In the genomic region with DNA sequence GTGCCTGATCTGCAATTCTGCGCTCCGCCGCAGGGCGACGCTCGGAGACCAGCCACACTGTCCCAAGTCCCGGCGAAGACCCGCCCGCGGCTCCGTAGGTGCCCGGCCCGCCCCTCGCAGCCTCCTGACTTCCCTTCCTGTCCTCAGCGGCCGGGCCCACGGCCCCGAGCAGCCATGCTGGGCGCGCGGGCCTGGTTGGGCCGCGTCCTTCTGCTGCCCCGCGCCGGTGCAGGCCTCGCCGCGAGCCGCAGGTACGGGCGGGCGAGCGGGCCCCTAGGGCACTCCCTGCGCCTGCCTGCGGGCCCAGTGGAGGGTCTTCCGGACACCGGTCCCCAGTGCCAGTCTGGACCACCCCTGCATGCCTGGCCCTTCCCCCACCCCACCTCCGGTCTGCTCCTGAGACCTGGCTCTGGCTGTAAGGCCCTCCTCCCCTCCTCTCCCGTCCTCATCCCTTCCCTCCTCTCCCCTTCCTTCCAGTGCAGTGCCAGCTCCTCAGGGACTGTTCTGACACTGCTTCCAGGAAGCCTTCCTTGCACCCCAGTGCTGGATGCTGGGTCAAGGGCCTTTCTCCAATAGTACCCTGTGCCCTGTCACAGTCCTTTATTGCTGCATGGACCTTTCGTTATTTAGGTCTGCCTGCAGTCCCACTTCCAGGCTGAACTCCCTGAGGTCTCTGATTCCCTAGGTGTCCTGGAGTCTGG, we compare ENCODE assay signal across 1 cellular context.
TF ChIP-seq lines count a peak whose summit lies in the region.

Gene SPATA20, plus strand, starts transcription at position 140 of the 701 bp plus-strand sequence. Its CDS starts 35 bp downstream, at position 175.

TF ChIP-seq in IMR-90, 13 proteins besides CTCF, POLR2A, EP300 and RAD21:
- no peak for TF ChIP-seq USF2 (IDR thresholded peaks at IDR 0.05; ENCODE audit: low read depth, low read length)
- peak; percentile 90 for TF ChIP-seq MXI1 (IDR thresholded peaks at IDR 0.05; ENCODE audit: borderline replicate concordance, low read depth, low read length)
- no peak for TF ChIP-seq ELK1 (IDR thresholded peaks at IDR 0.05; ENCODE audit: borderline replicate concordance, low read depth, low read length)
- no peak for TF ChIP-seq RFX5 (IDR thresholded peaks at IDR 0.05; ENCODE audit: low read depth, low read length)
- TF ChIP-seq MAZ (IDR thresholded peaks at IDR 0.05; ENCODE audit: borderline replicate concordance, low read depth, low read length), result peak; percentile 55; the same call in 1 of the 2 replicates
- no peak for TF ChIP-seq CHD1 (IDR thresholded peaks at IDR 0.05; ENCODE audit: low read depth, low read length)
- TF ChIP-seq NFE2L2 (IDR thresholded peaks at IDR 0.05; ENCODE audit: low read depth, low read length), result no peak
- TF ChIP-seq FOS (IDR thresholded peaks at IDR 0.05; ENCODE audit: low read depth, low read length), result no peak
- TF ChIP-seq CEBPB (IDR thresholded peaks at IDR 0.05; ENCODE audit: low read depth, low read length), result no peak
- peak; percentile 22; the same call in 1 of the 2 replicates for TF ChIP-seq BHLHE40 (IDR thresholded peaks at IDR 0.05; ENCODE audit: low read depth, low read length)
- TF ChIP-seq RCOR1 (IDR thresholded peaks at IDR 0.05; ENCODE audit: insufficient replicate concordance, low read length), result no peak
- TF ChIP-seq SMC3 (IDR thresholded peaks at IDR 0.05; ENCODE audit: low read depth, low read length), result peak; percentile 89
- TF ChIP-seq MAFK (IDR thresholded peaks at IDR 0.05; ENCODE audit: low read depth, low read length), result no peak
